9 cellular contexts compared by ENCODE assay signal in genomic region chr10:29691564-29692064, GRCh38. TPM values are rescaled to one million over a fixed set of nuclear protein-coding genes. Genes with fewer than 3 reads are reported as not detected.
DNase-seq lines count a peak whose midpoint lies in the region; ATAC-seq and TF ChIP-seq lines count a peak whose summit lies in the region.
"Had no signal": no experiment of that assay in that cellular context is flagged by ENCODE, and none has a peak within 500 bp of the region (broad histone marks: within the 10 kb centered on the region; RNA-seq: fewer than 3 reads in every experiment).

No MANE protein-coding gene starts in this region.

- H3F3A ChIP-seq in neural progenitor cell (ENCODE audit: low read depth): peaks cover 17% of the 10 kb centered on the region

- TF ChIP-seq CTCF in neural progenitor cell (IDR thresholded peaks at IDR 0.05) (no peak), GM10248 (IDR thresholded peaks at IDR 0.05; ENCODE audit: control extremely low read depth, extremely low read depth, low read depth, missing control alignments) (no peak)

- WGBS in mesendoderm (ENCODE audit: extremely low coverage, insufficient coverage, low lambda C conversion rate): no CpG with 5 or more reads among the region's 5 CpGs
- 3 to 4% methylated on average over 5 of the region's 5 CpGs for WGBS in aorta, 2 donors

- H2BK15ac ChIP-seq in mesendoderm (replicated peaks; ENCODE audit: low read depth): no peak overlapping the region

- no peak overlapping the region for H3K4me3 ChIP-seq in mesendoderm (ENCODE audit: low read length)
- H3K4me3 ChIP-seq in aorta (ENCODE audit: low read length in 2 of 2): peak overlapping the region in 1 of 2 donors; percentile 34
- H3K4me3 ChIP-seq in neural progenitor cell: no peak overlapping the region

- peaks cover 3% of the 10 kb centered on the region for H3K27me3 Mint-ChIP-seq in T-helper 1 cell treated with Interleukin-12 subunit alpha and Interleukin-12 subunit beta and Interleukin-4 antibody, amounts not matched to agents 30 μg/mL and 1 μg/mL, for 36 hours (ENCODE audit: low read depth)
- peaks cover 5% of the 10 kb centered on the region for H3K27me3 Mint-ChIP-seq in neural progenitor cell (ENCODE audit: insufficient read depth, low read depth)

- CTCF ChIA-PET in GM10248 (lab: Yijun Ruan, JAX): interaction anchor here (1.0 kb wide), 1 partner anchor 45 kb away, joined by 5 read pairs; no protein-coding TSS in a partner anchor

- H2AFZ ChIP-seq in neural progenitor cell (replicated peaks): no peak overlapping the region

- intact Hi-C loops in aorta (cut with DNase I): no loop called here

- H3K27me3 ChIP-seq in mesendoderm (ENCODE audit: insufficient read depth, low read length, poor library complexity) (no peaks in the 10 kb centered on the region), aorta (ENCODE audit: control insufficient read depth in 1 of 2, insufficient read depth in 2 of 2, low read length in 1 of 2) (no peaks in the 10 kb centered on the region), neural progenitor cell (no peaks in the 10 kb centered on the region)

- H3K36me3 ChIP-seq in mesendoderm (ENCODE audit: control insufficient read depth, insufficient read depth, low read length) (no peaks in the 10 kb centered on the region), aorta (ENCODE audit: control insufficient read depth in 1 of 2, insufficient read depth in 2 of 2, low read length in 1 of 2) (no peaks in the 10 kb centered on the region), neural progenitor cell (no peaks in the 10 kb centered on the region)

- H4K8ac ChIP-seq in mesendoderm (ENCODE audit: low read depth, low read length): no peak overlapping the region

- H3K27ac ChIP-seq in mesendoderm (ENCODE audit: low read depth, low read length): no peak overlapping the region
- peak overlapping the region; percentile 79 for H3K27ac ChIP-seq in aorta (ENCODE audit: low read depth in 1 of 2, low read length in 2 of 2)
- H3K27ac ChIP-seq in neural progenitor cell: no peak overlapping the region

- no peak overlapping the region for H3K18ac ChIP-seq in mesendoderm (ENCODE audit: low read length)

- no peak overlapping the region for H3K4me3 Mint-ChIP-seq in T-helper 1 cell treated with Interleukin-12 subunit alpha and Interleukin-12 subunit beta and Interleukin-4 antibody, amounts not matched to agents 30 μg/mL and 1 μg/mL, for 36 hours
- no peak overlapping the region for H3K4me3 Mint-ChIP-seq in neural progenitor cell

- H2BK5ac ChIP-seq in mesendoderm (ENCODE audit: low read length): no peak overlapping the region

- H3K79me1 ChIP-seq in mesendoderm (ENCODE audit: low read length): no peaks in the 10 kb centered on the region

- no peak overlapping the region for H2AK5ac ChIP-seq in mesendoderm (ENCODE audit: low read length)

- no peaks in the 10 kb centered on the region for H3K36me3 Mint-ChIP-seq in T-helper 1 cell treated with Interleukin-12 subunit alpha and Interleukin-12 subunit beta and Interleukin-4 antibody, amounts not matched to agents 30 μg/mL and 1 μg/mL, for 36 hours (ENCODE audit: low read depth)
- peaks cover 11% of the 10 kb centered on the region for H3K36me3 Mint-ChIP-seq in neural progenitor cell

- H3K9ac ChIP-seq in mesendoderm (ENCODE audit: low read length): no peak overlapping the region
- H3K9ac ChIP-seq in neural progenitor cell: no peak overlapping the region

- no peak overlapping the region for H4K5ac ChIP-seq in mesendoderm (ENCODE audit: low read length)

- peak overlapping the region; percentile 26 for H3K27ac Mint-ChIP-seq in T-helper 1 cell treated with Interleukin-12 subunit alpha and Interleukin-12 subunit beta and Interleukin-4 antibody, amounts not matched to agents 30 μg/mL and 1 μg/mL, for 36 hours
- H3K27ac Mint-ChIP-seq in neural progenitor cell: no peak overlapping the region

- DNase-seq in T-helper 1 cell (no peak), dermis blood vessel endothelial cell (peak; percentile 92), mesendoderm (peak; percentile 44), aorta (no peak), islet precursor cell (no peak), neural progenitor cell (ENCODE audit: low spot score) (no peak), GM10248 (ENCODE audit: extremely low spot score) (no peak)
- DNase-seq: activated T-cell treated with anti-CD3 and anti-CD28 coated beads, Interleukin-2, amount 50 U/mL, for 1 hour had no signal

- no peak overlapping the region for H2BK120ac ChIP-seq in mesendoderm (ENCODE audit: low read depth, low read length)

- POLR2A ChIA-PET in GM10248 (lab: Yijun Ruan, JAX): no interaction called here

- no peak overlapping the region for H3K56ac ChIP-seq in mesendoderm (ENCODE audit: low read length)

- no peak overlapping the region for H3K4ac ChIP-seq in mesendoderm (ENCODE audit: low read depth, low read length)

- no peak overlapping the region for H3K23ac ChIP-seq in mesendoderm (ENCODE audit: low read length)

- peaks cover 15% of the 10 kb centered on the region for H3K4me1 Mint-ChIP-seq in T-helper 1 cell treated with Interleukin-12 subunit alpha and Interleukin-12 subunit beta and Interleukin-4 antibody, amounts not matched to agents 30 μg/mL and 1 μg/mL, for 36 hours (ENCODE audit: low read depth)
- H3K4me1 Mint-ChIP-seq in neural progenitor cell: peaks cover 41% of the 10 kb centered on the region

- H3K4me2 ChIP-seq in mesendoderm (ENCODE audit: low read length) (no peak overlapping the region), neural progenitor cell (no peak overlapping the region)

- H3K9me3 ChIP-seq in aorta (ENCODE audit: control insufficient read depth, low read length): no peaks in the 10 kb centered on the region
- H3K9me3 ChIP-seq in neural progenitor cell (ENCODE audit: low read depth): no peaks in the 10 kb centered on the region

- H3K4me1 ChIP-seq in mesendoderm (ENCODE audit: control insufficient read depth, low read depth, low read length) (peaks cover 13% of the 10 kb centered on the region), aorta (ENCODE audit: control insufficient read depth in 1 of 2, insufficient read depth in 2 of 2, low read length in 2 of 2) (peaks cover 3 to 15% of the 10 kb centered on the region in 2 donors), neural progenitor cell (peaks cover 14% of the 10 kb centered on the region)

- ATAC-seq in aorta (ENCODE audit: low FRiP score): peak; percentile 80

- no peaks in the 10 kb centered on the region for H3K9me3 Mint-ChIP-seq in T-helper 1 cell treated with Interleukin-12 subunit alpha and Interleukin-12 subunit beta and Interleukin-4 antibody, amounts not matched to agents 30 μg/mL and 1 μg/mL, for 36 hours
- H3K9me3 Mint-ChIP-seq in neural progenitor cell: peaks cover 11% of the 10 kb centered on the region

- H4K20me1 ChIP-seq in neural progenitor cell (ENCODE audit: low read depth): peaks cover 27% of the 10 kb centered on the region

- H3K79me2 ChIP-seq in mesendoderm (ENCODE audit: control insufficient read depth, insufficient read depth, low read length) (no peaks in the 10 kb centered on the region), neural progenitor cell (ENCODE audit: low read depth) (peaks cover 38% of the 10 kb centered on the region)

RNA-seq across cellular contexts. Expression of gene SVIL, which starts 56.8 kb away (rescaled TPM):
- total RNA-seq in dermis blood vessel endothelial cell (80.8 and 98.9 TPM in 2 replicates), aorta (100 to 1,000 TPM; 319 to 374 TPM), neural progenitor cell (ENCODE audit: low replicate concordance) (21.6 and 25.1 TPM in 2 replicates)
- polyA plus RNA-seq in mesendoderm (2013, experiment 1 of 2): 15.3 TPM
- 15.0 TPM for polyA plus RNA-seq in mesendoderm (2013, experiment 2 of 2)
- polyA plus RNA-seq in aorta: 100 to 1,000 TPM in 1 of 2 donors, 10 to 100 TPM in 1; 68.4 to 104 TPM

Comparison
In these comparisons a context has a peak if more than half of its experiments do, and no peak if none do; other contexts are left out.
1. DNase-seq: peak in dermis blood vessel endothelial cell (single experiment) and mesendoderm (single experiment); none in T-helper 1 cell (0 of 5), aorta (0 of 2), islet precursor cell (single experiment), neural progenitor cell (single experiment) and GM10248 (single experiment).
2. H3K27ac ChIP-seq: peak in aorta (2 of 2); none in mesendoderm (single experiment) and neural progenitor cell (single experiment).